Comparison of ENCODE assay signal across 6 cellular contexts in the genomic region with DNA sequence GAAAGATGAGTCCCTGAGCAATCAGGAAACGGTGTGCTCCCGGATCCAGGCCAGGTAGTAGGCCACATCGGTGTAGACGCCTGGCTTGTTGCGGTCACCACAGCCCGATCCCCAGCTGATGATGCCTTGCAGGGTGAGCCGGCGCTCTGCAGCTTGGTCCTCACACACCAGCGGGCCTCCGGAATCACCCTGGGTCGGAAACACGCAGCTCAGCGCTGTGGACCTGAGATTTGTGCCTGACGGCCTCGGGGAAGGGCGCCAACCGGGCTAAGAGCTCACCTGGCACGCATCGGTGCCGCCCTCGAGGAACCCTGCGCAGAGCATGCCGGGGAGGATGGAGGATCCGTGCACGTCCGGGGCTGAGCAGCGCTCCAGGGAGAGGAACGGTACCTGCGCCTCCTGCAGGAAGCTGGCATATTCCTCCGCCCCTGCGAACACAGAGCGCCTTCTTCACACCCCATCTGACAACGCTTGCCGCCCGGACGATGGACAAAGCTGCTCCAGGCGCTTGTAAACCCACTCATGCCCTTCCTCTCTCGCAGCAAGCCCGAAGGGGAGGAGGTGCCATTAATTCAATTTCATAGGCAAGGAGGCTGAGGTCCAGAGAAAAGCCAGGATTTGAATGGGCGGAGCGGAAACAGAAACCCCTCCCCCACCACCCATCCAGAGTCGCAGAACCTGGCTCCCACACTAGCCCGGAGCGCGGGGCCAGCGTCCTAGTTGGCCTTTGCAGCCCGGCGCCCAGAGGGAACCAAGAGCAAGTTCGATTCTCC. TPM values are rescaled to one million over a fixed set of nuclear protein-coding genes. Genes with fewer than 3 reads are reported as not detected.
DNase-seq lines count a peak whose midpoint lies in the region.

No MANE protein-coding gene starts in this region.

- in situ Hi-C loops in Caki2 (cut with HindIII; ENCODE audit: low pct_unique_long_range_greater_than_20kb, low sequenced_read_pairs), result no loop called here

- DNase-seq in Caki2 (ENCODE audit: low read depth) (peak; percentile 96), NCI-H187 treated with DMSO at 0.1 percent for 48 hours (lab: John Stamatoyannopoulos, UW) (peak; percentile 77), hepatic stellate cell (ENCODE audit: low spot score) (peak; percentile 72), SKM-1 (lab: John Stamatoyannopoulos, UW; ENCODE audit: unreplicated experiment) (no peak)
- peak; percentile 62 for DNase-seq in activated CD8-positive, alpha-beta memory T cell treated with anti-CD3 and anti-CD28 coated beads, Interleukin-2, amount 50 U/mL, for 4 hours
- DNase-seq in stimulated activated CD8-positive, alpha-beta memory T cell treated with anti-CD3 and anti-CD28 coated beads, Interleukin-7, amount 100 ng/mL, for 48 hours (ENCODE audit: extremely low read depth in 1 of 2, low read depth in 1 of 2), result peak; percentile 22 to 58

RNA-seq across cellular contexts. Expression of a gene that starts 2.0 kb away (rescaled TPM):
- not detected in 2 replicates for total RNA-seq in Caki2 (2014; rRNA removed; shearing (Covaris generic); ENCODE audit: low replicate concordance)

RNA-seq across cellular contexts. Expression of a gene that starts 6.9 kb away (rescaled TPM):
- 39.4 and 58.6 TPM in 2 replicates for total RNA-seq in Caki2 (2014; rRNA removed; shearing (Covaris generic); ENCODE audit: low replicate concordance)

RNA-seq across cellular contexts. Expression of a gene that starts 18.2 kb away (rescaled TPM):
- 0.64 and 1.5 TPM in 2 replicates for total RNA-seq in Caki2 (2014; rRNA removed; shearing (Covaris generic); ENCODE audit: low replicate concordance)

RNA-seq across cellular contexts. Expression of a gene that starts 24.0 kb away (rescaled TPM):
- total RNA-seq in Caki2 (2014; rRNA removed; shearing (Covaris generic); ENCODE audit: low replicate concordance), result 60.9 and 65.2 TPM in 2 replicates

RNA-seq across cellular contexts. Expression of a gene that starts 44.2 kb away (rescaled TPM):
- total RNA-seq in Caki2 (2014; rRNA removed; shearing (Covaris generic); ENCODE audit: low replicate concordance), result 49.8 and 50.5 TPM in 2 replicates
